Comparison of ENCODE assay signal across 1 cellular context in genomic region chr7:148026713-148027112, GRCh38.
TF ChIP-seq lines count a peak whose summit lies in the region.

No MANE protein-coding gene starts in this region.

TF ChIP-seq in H1, 55 proteins besides CTCF, POLR2A, EP300 and RAD21 (continued from another document):
- TF ChIP-seq CHD7 (IDR thresholded peaks at IDR 0.05; ENCODE audit: insufficient replicate concordance, low read length), result no peak
- no peak for TF ChIP-seq KDM5A (IDR thresholded peaks at IDR 0.05; ENCODE audit: low read length)
- TF ChIP-seq CBX5 (IDR thresholded peaks at IDR 0.05; ENCODE audit: low read depth, low read length), result no peak
- TF ChIP-seq CHD2 (IDR thresholded peaks at IDR 0.05; ENCODE audit: low read length), result no peak
- TF ChIP-seq, protein P1, sequence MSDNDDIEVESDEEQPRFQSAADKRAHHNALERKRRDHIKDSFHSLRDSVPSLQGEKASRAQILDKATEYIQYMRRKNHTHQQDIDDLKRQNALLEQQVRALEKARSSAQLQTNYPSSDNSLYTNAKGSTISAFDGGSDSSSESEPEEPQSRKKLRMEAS (IDR thresholded peaks at IDR 0.05), result no peak
- no peak for TF ChIP-seq EZH2 (IDR thresholded peaks at IDR 0.05; ENCODE audit: low read depth, low read length, severe bottlenecking)
